In the genomic region with DNA sequence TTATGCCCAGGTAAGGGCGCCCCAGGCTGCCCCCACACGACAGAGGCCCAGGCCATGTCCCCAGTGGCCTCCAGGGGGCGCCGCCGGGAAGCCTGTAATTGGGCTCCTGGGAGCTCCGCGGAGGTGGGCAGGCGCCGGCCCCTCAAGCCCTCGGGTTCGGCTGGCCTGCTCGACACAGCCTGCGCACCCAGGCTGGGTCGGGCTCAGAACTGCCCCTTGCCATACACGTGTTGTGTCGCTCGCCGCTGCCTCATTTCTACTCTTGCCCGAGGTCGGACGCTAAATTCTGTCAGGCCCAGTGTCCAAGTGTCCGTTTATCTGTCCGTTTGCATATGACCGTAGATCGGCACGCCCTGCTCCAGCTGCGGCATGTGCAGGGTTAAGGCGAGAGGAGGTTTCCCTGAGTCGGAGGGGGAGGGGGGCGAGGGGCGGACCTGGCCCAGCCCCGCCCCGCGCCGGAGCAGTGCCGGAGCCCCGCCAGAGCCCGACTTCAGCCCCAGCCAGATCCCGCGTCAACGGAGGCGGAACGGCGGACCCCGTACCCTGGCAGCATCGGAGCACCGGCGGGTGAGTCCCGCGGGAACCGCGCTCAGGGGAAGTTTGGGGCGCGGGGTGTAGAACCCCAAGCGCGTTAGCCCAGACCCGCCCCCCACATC, we compare ENCODE assay signal across 8 cellular contexts. TPM values are rescaled to one million over a fixed set of nuclear protein-coding genes. Genes with fewer than 3 reads are reported as not detected.
DNase-seq lines count a peak whose midpoint lies in the region; TF ChIP-seq lines count a peak whose summit lies in the region.

Gene KLHDC8B (plus strand): TSS at position 480 of the 656 bp plus-strand sequence. CDS start 1,172 bp downstream, outside the sequence.

- peak within 1 kb of the TSS; percentile 78 for H3K9ac ChIP-seq in HUES64 (ENCODE audit: low read depth, low read length)

- peaks cover 56% of the 10 kb centered on the region for H3K4me1 Mint-ChIP-seq in neural crest cell
- H3K4me1 Mint-ChIP-seq in stimulated activated naive CD8-positive, alpha-beta T cell treated with anti-CD3 and anti-CD28 coated beads, Interleukin-15, Interleukin-2, amounts not matched to agents 100 ng/mL and 50 ng/mL, for 24 hours (ENCODE audit: low read depth) = peaks cover 18% of the 10 kb centered on the region

- H3K4me3 Mint-ChIP-seq in neural crest cell = peak within 1 kb of the TSS; percentile 86
- H3K4me3 Mint-ChIP-seq in stimulated activated naive CD8-positive, alpha-beta T cell treated with anti-CD3 and anti-CD28 coated beads, Interleukin-15, Interleukin-2, amounts not matched to agents 100 ng/mL and 50 ng/mL, for 24 hours = peak within 1 kb of the TSS; percentile 81

- H3K4me1 ChIP-seq in HUES64 (ENCODE audit: insufficient read depth, low read length) = peaks cover 23% of the 10 kb centered on the region; the same call in 1 of the 2 replicates

- peak; percentile 36 to 58 for DNase-seq in NCI-H2081 (lab: John Stamatoyannopoulos, UW)
- DNase-seq in NCI-H2081 treated with DMSO at 0.1 percent for 48 hours (lab: John Stamatoyannopoulos, UW) = no peak
- DNase-seq in SHP77 treated with DMSO at 0.1 percent for 48 hours (lab: John Stamatoyannopoulos, UW) = peak; percentile 74
- peak; percentile 75 for DNase-seq in activated gamma-delta T cell treated with anti-CD3 and anti-CD28 coated beads, Interleukin-2, amount 50 U/mL, for 16 hours (ENCODE audit: low read depth)
- peak; percentile 85 to 95 for DNase-seq in foreskin fibroblast
- peak; percentile 91 for DNase-seq in neural crest cell (ENCODE audit: low read depth, low spot score)

- H3K27ac Mint-ChIP-seq in neural crest cell (ENCODE audit: unreplicated experiment) = peak within 1 kb of the TSS; percentile 68
- H3K27ac Mint-ChIP-seq in stimulated activated naive CD8-positive, alpha-beta T cell treated with anti-CD3 and anti-CD28 coated beads, Interleukin-15, Interleukin-2, amounts not matched to agents 100 ng/mL and 50 ng/mL, for 24 hours = peak within 1 kb of the TSS; percentile 59

- H3K27me3 ChIP-seq in HUES64 (ENCODE audit: insufficient read depth, low read length) = peaks cover 11% of the 10 kb centered on the region

- no peaks in the 10 kb centered on the region for H3K36me3 Mint-ChIP-seq in neural crest cell (ENCODE audit: low read depth)
- H3K36me3 Mint-ChIP-seq in stimulated activated naive CD8-positive, alpha-beta T cell treated with anti-CD3 and anti-CD28 coated beads, Interleukin-15, Interleukin-2, amounts not matched to agents 100 ng/mL and 50 ng/mL, for 24 hours (ENCODE audit: low read depth) = no peaks in the 10 kb centered on the region

- under 1% methylated on average over 57 of the region's 57 CpGs for WGBS in HUES64

- no peaks in the 10 kb centered on the region for H3K36me3 ChIP-seq in HUES64 (ENCODE audit: insufficient read depth, low read length)

- peak within 1 kb of the TSS; percentile 74; the same call in 1 of the 2 replicates for H3K27ac ChIP-seq in HUES64 (ENCODE audit: low read depth, low read length)

- H3K4me3 ChIP-seq in HUES64 (ENCODE audit: low read length) (peak within 1 kb of the TSS; percentile 81), foreskin fibroblast (ENCODE audit: low read depth in 1 of 2, low read length in 2 of 2) (peak within 1 kb of the TSS; percentile 91 to 92)

- no peaks in the 10 kb centered on the region for H3K9me3 Mint-ChIP-seq in neural crest cell
- no peaks in the 10 kb centered on the region for H3K9me3 Mint-ChIP-seq in stimulated activated naive CD8-positive, alpha-beta T cell treated with anti-CD3 and anti-CD28 coated beads, Interleukin-15, Interleukin-2, amounts not matched to agents 100 ng/mL and 50 ng/mL, for 24 hours

- TF ChIP-seq CTCF in foreskin fibroblast (IDR thresholded peaks at IDR 0.05; ENCODE audit: low read depth, low read length) (peak; percentile 98), neural crest cell (conservative IDR thresholded peaks at IDR 0.05) (peak; percentile 99)

- H3K27me3 Mint-ChIP-seq in neural crest cell (ENCODE audit: low read depth) = peaks cover 2% of the 10 kb centered on the region
- H3K27me3 Mint-ChIP-seq in stimulated activated naive CD8-positive, alpha-beta T cell treated with anti-CD3 and anti-CD28 coated beads, Interleukin-15, Interleukin-2, amounts not matched to agents 100 ng/mL and 50 ng/mL, for 24 hours = no peaks in the 10 kb centered on the region

- 0 out of 2 replicates have a peak, but pooled peaks cover 3% of the 10 kb centered on the region for H3K9me3 ChIP-seq in HUES64 (ENCODE audit: insufficient read depth, low read depth, low read length)

RNA-seq across cellular contexts. Expression of gene KLHDC8B, which starts in this region (rescaled TPM):
- polyA plus RNA-seq in HUES64 (2013, experiment 1 of 2) = 15.1 TPM
- polyA plus RNA-seq in HUES64 (2013, experiment 2 of 2) = 18.4 TPM
- 44.9 and 45.2 TPM in 2 replicates for total RNA-seq in neural crest cell
